In the genomic region with DNA sequence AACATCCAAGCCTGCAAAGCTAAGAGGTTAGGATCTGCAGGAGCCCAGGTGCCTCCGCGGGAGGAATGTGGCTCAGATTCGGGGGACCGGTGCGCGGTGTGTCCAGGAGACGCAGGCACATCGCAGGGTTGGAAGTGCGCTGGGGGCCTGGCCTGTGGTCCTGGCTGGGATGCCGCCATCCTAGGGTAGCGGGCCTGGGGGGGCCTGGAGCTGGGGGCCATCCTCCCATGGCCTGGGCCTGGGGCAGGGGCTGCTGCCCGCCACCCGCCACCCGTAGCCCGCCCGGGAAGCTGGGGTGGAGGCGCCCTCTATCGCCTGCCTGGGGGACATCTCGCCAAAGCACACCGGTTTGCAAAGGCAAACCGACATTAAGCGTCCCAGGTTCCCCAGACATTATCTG, we compare ENCODE assay signal across 8 cellular contexts.
DNase-seq lines count a peak whose midpoint lies in the region; FAIRE-seq and TF ChIP-seq lines count a peak whose summit lies in the region.
"Had no signal": no experiment of that assay in that cellular context is flagged by ENCODE, and none has a peak within 500 bp of the region (broad histone marks: within the 10 kb centered on the region; RNA-seq: fewer than 3 reads in every experiment).

No MANE protein-coding gene starts in this region.

- no peak overlapping the region for H3K4me3 ChIP-seq in cardiac muscle cell
- H3K4me3 ChIP-seq in small intestine (ENCODE audit: low read depth in 1 of 2, low read length in 2 of 2), result no peak overlapping the region
- H3K4me3 ChIP-seq: SJCRH30 had no signal

- in situ Hi-C loops in GM13977 (cut with MboI; ENCODE audit: low pct_unique_long_range_greater_than_20kb, low sequenced_read_pairs, unreplicated experiment), result no loop called here
- in situ Hi-C loops in SK-MEL-5 (cut with HindIII; ENCODE audit: low pct_unique_long_range_greater_than_20kb, low sequenced_read_pairs), result no loop called here

- DNase-seq in GM13977 (ENCODE audit: low spot score) (no peak), SK-MEL-5 (ENCODE audit: low read depth, low spot score) (peak; percentile 37), cardiac muscle cell (ENCODE audit: low read depth in 1 of 2, low spot score in 1 of 2) (peak; percentile 20 to 63), small intestine (peak; percentile 48), mesenteric fat pad (ENCODE audit: low spot score) (no peak), NK-92 (lab: John Stamatoyannopoulos, UW; ENCODE audit: unreplicated experiment) (no peak), NOMO-1 treated with DMSO at 0.1 percent for 48 hours (lab: John Stamatoyannopoulos, UW; ENCODE audit: unreplicated experiment) (no peak)

- H3K9me3 ChIP-seq in cardiac muscle cell (ENCODE audit: low read depth) (no peaks in the 10 kb centered on the region), small intestine (ENCODE audit: control insufficient read depth, low read depth) (no peaks in the 10 kb centered on the region)
- H3K9me3 ChIP-seq: SJCRH30 had no signal

- TF ChIP-seq CTCF in GM13977 (IDR thresholded peaks at IDR 0.05; ENCODE audit: extremely low read depth, insufficient read depth, missing control alignments) (peak; percentile 24), cardiac muscle cell (IDR thresholded peaks at IDR 0.05; ENCODE audit: low read depth, low read length) (peak; percentile 69)

- H3K4me1 ChIP-seq in cardiac muscle cell (ENCODE audit: low read depth), result peaks cover 21% of the 10 kb centered on the region
- H3K4me1 ChIP-seq in small intestine (ENCODE audit: control insufficient read depth in 2 of 2, insufficient read depth in 1 of 2, low read depth in 1 of 2, low read length in 1 of 2), result peaks cover 0 to 7% of the 10 kb centered on the region in 2 donors
- H3K4me1 ChIP-seq: SJCRH30 had no signal

- H3K27ac ChIP-seq in cardiac muscle cell (no peak overlapping the region), small intestine (ENCODE audit: low read depth in 1 of 2, low read length in 1 of 2) (no peak overlapping the region)
- H3K27ac ChIP-seq: SJCRH30 had no signal

- H3K36me3 ChIP-seq in cardiac muscle cell (no peaks in the 10 kb centered on the region), small intestine (ENCODE audit: control insufficient read depth in 2 of 2, insufficient read depth in 2 of 2, low read length in 2 of 2) (no peaks in the 10 kb centered on the region)
- H3K36me3 ChIP-seq: SJCRH30 had no signal

- no peak for FAIRE-seq in small intestine (lab: Jason Lieb, UNC)

- WGBS in small intestine, 3 donors, result 35 to 45% (median 39%) methylated on average over 22 of the region's 22 CpGs

- H3K27me3 ChIP-seq in cardiac muscle cell (no peaks in the 10 kb centered on the region), small intestine (ENCODE audit: control insufficient read depth in 2 of 2, insufficient read depth in 2 of 2, low read length in 2 of 2) (no peaks in the 10 kb centered on the region)
- H3K27me3 ChIP-seq: SJCRH30 had no signal

Comparison
In these comparisons a context has a peak if more than half of its experiments do, and no peak if none do; other contexts are left out.
1. DNase-seq: peak in SK-MEL-5 (single experiment), cardiac muscle cell (2 of 2) and small intestine (single experiment); none in GM13977 (single experiment), mesenteric fat pad (single experiment), NK-92 (single experiment) and NOMO-1 treated with DMSO at 0.1 percent for 48 hours (single experiment).